1 cellular context compared by ENCODE assay signal in the genomic region with DNA sequence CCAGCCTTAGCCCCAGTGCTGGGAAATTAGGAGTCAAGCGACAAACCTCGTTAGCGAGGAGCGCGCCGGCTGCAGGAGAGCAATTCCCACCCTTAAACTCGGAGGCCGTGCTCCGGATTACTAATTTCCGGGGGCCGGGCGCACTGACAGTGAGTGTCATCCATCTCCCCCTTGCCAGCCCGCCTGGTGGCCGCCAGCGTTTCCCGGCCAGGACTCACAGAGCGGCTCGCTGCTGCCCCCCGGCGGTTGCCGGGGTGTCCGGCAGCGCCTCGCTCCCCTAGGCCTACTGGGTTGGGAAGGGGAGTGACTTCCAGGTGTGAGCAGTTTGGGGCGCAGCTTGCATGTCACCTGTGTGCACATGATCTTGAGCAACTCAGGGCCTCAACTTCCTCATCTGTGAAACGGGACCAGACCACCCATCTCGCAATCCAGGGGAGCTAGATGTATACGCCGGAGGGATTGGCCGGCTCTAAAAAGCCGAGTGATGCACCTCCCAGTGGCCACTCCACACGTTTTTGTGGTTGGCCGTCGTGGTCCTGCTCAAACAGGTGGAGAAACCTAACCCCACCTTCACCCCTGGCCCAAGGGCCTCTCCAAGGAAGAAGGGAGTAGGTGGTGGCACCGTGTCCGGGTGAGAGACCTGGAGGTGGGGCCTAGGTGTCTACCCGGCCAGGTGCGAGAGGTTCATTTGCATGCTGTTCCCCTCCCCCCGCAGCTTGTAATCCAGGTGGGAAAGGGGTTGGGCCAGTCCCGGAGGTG.
TF ChIP-seq lines count a peak whose summit lies in the region.

No MANE protein-coding gene starts in this region.

TF ChIP-seq in HEK293, 187 proteins besides CTCF, POLR2A, EP300 and RAD21 (continued from another document and continues in another):
- TF ChIP-seq, protein P1, sequence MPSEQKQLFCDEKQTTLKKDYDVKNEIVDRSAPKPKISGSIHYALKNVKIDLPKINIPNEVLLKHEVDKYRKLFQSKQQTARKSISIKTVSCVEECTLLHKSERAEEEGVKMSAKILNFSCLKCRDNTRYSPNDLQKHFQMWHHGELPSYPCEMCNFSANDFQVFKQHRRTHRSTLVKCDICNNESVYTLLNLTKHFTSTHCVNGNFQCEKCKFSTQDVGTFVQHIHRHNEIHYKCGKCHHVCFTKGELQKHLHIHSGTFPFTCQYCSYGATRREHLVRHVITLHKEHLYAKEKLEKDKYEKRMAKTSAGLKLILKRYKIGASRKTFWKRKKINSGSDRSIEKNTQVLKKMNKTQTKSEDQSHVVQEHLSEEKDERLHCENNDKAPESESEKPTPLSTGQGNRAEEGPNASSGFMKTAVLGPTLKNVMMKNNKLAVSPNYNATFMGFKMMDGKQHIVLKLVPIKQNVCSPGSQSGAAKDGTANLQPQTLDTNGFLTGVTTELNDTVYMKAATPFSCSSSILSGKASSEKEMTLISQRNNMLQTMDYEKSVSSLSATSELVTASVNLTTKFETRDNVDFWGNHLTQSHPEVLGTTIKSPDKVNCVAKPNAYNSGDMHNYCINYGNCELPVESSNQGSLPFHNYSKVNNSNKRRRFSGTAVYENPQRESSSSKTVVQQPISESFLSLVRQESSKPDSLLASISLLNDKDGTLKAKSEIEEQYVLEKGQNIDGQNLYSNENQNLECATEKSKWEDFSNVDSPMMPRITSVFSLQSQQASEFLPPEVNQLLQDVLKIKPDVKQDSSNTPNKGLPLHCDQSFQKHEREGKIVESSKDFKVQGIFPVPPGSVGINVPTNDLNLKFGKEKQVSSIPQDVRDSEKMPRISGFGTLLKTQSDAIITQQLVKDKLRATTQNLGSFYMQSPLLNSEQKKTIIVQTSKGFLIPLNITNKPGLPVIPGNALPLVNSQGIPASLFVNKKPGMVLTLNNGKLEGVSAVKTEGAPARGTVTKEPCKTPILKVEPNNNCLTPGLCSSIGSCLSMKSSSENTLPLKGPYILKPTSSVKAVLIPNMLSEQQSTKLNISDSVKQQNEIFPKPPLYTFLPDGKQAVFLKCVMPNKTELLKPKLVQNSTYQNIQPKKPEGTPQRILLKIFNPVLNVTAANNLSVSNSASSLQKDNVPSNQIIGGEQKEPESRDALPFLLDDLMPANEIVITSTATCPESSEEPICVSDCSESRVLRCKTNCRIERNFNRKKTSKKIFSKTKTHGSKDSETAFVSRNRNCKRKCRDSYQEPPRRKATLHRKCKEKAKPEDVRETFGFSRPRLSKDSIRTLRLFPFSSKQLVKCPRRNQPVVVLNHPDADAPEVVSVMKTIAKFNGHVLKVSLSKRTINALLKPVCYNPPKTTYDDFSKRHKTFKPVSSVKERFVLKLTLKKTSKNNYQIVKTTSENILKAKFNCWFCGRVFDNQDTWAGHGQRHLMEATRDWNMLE (tag by site-specific recombination; conservative IDR thresholded peaks at IDR 0.05; ENCODE audit: low read depth), result no peak
- TF ChIP-seq, protein P2, sequence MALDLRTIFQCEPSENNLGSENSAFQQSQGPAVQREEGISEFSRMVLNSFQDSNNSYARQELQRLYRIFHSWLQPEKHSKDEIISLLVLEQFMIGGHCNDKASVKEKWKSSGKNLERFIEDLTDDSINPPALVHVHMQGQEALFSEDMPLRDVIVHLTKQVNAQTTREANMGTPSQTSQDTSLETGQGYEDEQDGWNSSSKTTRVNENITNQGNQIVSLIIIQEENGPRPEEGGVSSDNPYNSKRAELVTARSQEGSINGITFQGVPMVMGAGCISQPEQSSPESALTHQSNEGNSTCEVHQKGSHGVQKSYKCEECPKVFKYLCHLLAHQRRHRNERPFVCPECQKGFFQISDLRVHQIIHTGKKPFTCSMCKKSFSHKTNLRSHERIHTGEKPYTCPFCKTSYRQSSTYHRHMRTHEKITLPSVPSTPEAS (tag by site-specific recombination; IDR thresholded peaks at IDR 0.05), result no peak
- TF ChIP-seq PRDM1 (tag by site-specific recombination; IDR thresholded peaks at IDR 0.05) (peak; percentile 35; the same call in 1 of the 2 replicates), GLI2 (tag by site-specific recombination; IDR thresholded peaks at IDR 0.05; ENCODE audit: borderline replicate concordance, low read depth) (no peak), ZNF214 (tag by site-specific recombination; IDR thresholded peaks at IDR 0.05; ENCODE audit: borderline replicate concordance) (no peak), ZNF621 (tag by site-specific recombination; IDR thresholded peaks at IDR 0.05) (no peak), ZNF266 (tag by site-specific recombination; IDR thresholded peaks at IDR 0.05; ENCODE audit: low read depth) (no peak), ZNF558 (tag by site-specific recombination; IDR thresholded peaks at IDR 0.05) (no peak), ZNF394 (tag by site-specific recombination; IDR thresholded peaks at IDR 0.05; ENCODE audit: borderline replicate concordance) (0 out of 2 replicates have a peak, but pooled peaks have one; percentile 25), SP2 (tag by site-specific recombination; IDR thresholded peaks at IDR 0.05) (peak; percentile 68), ZNF335 (tag by site-specific recombination; conservative IDR thresholded peaks at IDR 0.05) (peak; percentile 39), ZNF223 (tag by site-specific recombination; IDR thresholded peaks at IDR 0.05) (no peak), KLF8 (tag by site-specific recombination; IDR thresholded peaks at IDR 0.05) (peak; percentile 63; the same call in 1 of the 2 replicates), ZNF555 (tag by site-specific recombination; conservative IDR thresholded peaks at IDR 0.05) (no peak), EGR2 (tag by site-specific recombination; IDR thresholded peaks at IDR 0.05; ENCODE audit: low read depth) (no peak), ZNF747 (tag by site-specific recombination; IDR thresholded peaks at IDR 0.05) (no peak), ZNF626 (tag by site-specific recombination; IDR thresholded peaks at IDR 0.05) (no peak), ZBTB20 (tag by site-specific recombination; IDR thresholded peaks at IDR 0.05) (peak; percentile 57; the same call in 1 of the 2 replicates), ZNF510 (tag by site-specific recombination; IDR thresholded peaks at IDR 0.05; ENCODE audit: insufficient replicate concordance) (no peak), ZNF48 (tag by site-specific recombination; IDR thresholded peaks at IDR 0.05) (no peak), ZNF423 (tag by site-specific recombination; IDR thresholded peaks at IDR 0.05) (no peak), ZNF830 (tag by site-specific recombination; IDR thresholded peaks at IDR 0.05; ENCODE audit: low read depth) (no peak), ZNF16 (tag by site-specific recombination; IDR thresholded peaks at IDR 0.05; ENCODE audit: low read depth) (no peak), ZNF24 (tag by site-specific recombination; IDR thresholded peaks at IDR 0.05) (no peak), ZNF843 (tag by site-specific recombination; IDR thresholded peaks at IDR 0.05) (peak; percentile 10; the same call in 1 of the 2 replicates), ZNF658 (tag by site-specific recombination; IDR thresholded peaks at IDR 0.05) (no peak), ZNF791 (tag by site-specific recombination; IDR thresholded peaks at IDR 0.05) (no peak), ZNF530 (tag by site-specific recombination; IDR thresholded peaks at IDR 0.05; ENCODE audit: low read depth) (no peak), ZBTB48 (tag by site-specific recombination; IDR thresholded peaks at IDR 0.05) (peak; percentile 33; the same call in 1 of the 2 replicates), ZNF211 (tag by site-specific recombination; IDR thresholded peaks at IDR 0.05; ENCODE audit: low read depth) (no peak), YY2 (tag by site-specific recombination; IDR thresholded peaks at IDR 0.05) (no peak)
- TF ChIP-seq, protein P3, sequence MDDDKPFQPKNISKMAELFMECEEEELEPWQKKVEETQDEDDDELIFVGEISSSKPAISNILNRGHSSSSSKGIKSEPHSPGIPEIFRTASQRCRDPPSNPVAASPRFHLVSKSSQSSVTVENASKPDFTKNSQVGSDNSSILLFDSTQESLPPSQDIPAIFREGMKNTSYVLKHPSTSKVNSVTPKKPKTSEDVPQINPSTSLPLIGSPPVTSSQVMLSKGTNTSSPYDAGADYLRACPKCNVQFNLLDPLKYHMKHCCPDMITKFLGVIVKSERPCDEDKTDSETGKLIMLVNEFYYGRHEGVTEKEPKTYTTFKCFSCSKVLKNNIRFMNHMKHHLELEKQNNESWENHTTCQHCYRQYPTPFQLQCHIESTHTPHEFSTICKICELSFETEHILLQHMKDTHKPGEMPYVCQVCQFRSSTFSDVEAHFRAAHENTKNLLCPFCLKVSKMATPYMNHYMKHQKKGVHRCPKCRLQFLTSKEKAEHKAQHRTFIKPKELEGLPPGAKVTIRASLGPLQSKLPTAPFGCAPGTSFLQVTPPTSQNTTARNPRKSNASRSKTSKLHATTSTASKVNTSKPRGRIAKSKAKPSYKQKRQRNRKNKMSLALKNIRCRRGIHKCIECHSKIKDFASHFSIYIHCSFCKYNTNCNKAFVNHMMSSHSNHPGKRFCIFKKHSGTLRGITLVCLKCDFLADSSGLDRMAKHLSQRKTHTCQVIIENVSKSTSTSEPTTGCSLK (tag by site-specific recombination; IDR thresholded peaks at IDR 0.05), result no peak
- TF ChIP-seq, protein P4, sequence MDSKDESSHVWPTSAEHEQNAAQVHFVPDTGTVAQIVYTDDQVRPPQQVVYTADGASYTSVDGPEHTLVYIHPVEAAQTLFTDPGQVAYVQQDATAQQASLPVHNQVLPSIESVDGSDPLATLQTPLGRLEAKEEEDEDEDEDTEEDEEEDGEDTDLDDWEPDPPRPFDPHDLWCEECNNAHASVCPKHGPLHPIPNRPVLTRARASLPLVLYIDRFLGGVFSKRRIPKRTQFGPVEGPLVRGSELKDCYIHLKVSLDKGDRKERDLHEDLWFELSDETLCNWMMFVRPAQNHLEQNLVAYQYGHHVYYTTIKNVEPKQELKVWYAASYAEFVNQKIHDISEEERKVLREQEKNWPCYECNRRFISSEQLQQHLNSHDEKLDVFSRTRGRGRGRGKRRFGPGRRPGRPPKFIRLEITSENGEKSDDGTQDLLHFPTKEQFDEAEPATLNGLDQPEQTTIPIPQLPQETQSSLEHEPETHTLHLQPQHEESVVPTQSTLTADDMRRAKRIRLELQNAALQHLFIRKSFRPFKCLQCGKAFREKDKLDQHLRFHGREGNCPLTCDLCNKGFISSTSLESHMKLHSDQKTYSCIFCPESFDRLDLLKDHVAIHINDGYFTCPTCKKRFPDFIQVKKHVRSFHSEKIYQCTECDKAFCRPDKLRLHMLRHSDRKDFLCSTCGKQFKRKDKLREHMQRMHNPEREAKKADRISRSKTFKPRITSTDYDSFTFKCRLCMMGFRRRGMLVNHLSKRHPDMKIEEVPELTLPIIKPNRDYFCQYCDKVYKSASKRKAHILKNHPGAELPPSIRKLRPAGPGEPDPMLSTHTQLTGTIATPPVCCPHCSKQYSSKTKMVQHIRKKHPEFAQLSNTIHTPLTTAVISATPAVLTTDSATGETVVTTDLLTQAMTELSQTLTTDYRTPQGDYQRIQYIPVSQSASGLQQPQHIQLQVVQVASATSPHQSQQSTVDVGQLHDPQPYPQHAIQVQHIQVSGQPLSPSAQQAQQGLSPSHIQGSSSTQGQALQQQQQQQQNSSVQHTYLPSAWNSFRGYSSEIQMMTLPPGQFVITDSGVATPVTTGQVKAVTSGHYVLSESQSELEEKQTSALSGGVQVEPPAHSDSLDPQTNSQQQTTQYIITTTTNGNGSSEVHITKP (tag by site-specific recombination; IDR thresholded peaks at IDR 0.05), result peak; percentile 53; the same call in 1 of the 2 replicates
- TF ChIP-seq, protein P5, sequence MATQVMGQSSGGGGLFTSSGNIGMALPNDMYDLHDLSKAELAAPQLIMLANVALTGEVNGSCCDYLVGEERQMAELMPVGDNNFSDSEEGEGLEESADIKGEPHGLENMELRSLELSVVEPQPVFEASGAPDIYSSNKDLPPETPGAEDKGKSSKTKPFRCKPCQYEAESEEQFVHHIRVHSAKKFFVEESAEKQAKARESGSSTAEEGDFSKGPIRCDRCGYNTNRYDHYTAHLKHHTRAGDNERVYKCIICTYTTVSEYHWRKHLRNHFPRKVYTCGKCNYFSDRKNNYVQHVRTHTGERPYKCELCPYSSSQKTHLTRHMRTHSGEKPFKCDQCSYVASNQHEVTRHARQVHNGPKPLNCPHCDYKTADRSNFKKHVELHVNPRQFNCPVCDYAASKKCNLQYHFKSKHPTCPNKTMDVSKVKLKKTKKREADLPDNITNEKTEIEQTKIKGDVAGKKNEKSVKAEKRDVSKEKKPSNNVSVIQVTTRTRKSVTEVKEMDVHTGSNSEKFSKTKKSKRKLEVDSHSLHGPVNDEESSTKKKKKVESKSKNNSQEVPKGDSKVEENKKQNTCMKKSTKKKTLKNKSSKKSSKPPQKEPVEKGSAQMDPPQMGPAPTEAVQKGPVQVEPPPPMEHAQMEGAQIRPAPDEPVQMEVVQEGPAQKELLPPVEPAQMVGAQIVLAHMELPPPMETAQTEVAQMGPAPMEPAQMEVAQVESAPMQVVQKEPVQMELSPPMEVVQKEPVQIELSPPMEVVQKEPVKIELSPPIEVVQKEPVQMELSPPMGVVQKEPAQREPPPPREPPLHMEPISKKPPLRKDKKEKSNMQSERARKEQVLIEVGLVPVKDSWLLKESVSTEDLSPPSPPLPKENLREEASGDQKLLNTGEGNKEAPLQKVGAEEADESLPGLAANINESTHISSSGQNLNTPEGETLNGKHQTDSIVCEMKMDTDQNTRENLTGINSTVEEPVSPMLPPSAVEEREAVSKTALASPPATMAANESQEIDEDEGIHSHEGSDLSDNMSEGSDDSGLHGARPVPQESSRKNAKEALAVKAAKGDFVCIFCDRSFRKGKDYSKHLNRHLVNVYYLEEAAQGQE (tag by site-specific recombination; IDR thresholded peaks at IDR 0.05), result no peak
- TF ChIP-seq, protein P6, sequence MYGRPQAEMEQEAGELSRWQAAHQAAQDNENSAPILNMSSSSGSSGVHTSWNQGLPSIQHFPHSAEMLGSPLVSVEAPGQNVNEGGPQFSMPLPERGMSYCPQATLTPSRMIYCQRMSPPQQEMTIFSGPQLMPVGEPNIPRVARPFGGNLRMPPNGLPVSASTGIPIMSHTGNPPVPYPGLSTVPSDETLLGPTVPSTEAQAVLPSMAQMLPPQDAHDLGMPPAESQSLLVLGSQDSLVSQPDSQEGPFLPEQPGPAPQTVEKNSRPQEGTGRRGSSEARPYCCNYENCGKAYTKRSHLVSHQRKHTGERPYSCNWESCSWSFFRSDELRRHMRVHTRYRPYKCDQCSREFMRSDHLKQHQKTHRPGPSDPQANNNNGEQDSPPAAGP (tag by site-specific recombination; IDR thresholded peaks at IDR 0.05), result peak; percentile 27; the same call in 1 of the 2 replicates
- TF ChIP-seq, protein P7, sequence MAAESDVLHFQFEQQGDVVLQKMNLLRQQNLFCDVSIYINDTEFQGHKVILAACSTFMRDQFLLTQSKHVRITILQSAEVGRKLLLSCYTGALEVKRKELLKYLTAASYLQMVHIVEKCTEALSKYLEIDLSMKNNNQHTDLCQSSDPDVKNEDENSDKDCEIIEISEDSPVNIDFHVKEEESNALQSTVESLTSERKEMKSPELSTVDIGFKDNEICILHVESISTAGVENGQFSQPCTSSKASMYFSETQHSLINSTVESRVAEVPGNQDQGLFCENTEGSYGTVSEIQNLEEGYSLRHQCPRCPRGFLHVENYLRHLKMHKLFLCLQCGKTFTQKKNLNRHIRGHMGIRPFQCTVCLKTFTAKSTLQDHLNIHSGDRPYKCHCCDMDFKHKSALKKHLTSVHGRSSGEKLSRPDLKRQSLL (tag by site-specific recombination; IDR thresholded peaks at IDR 0.05), result no peak
- TF ChIP-seq, protein P8, sequence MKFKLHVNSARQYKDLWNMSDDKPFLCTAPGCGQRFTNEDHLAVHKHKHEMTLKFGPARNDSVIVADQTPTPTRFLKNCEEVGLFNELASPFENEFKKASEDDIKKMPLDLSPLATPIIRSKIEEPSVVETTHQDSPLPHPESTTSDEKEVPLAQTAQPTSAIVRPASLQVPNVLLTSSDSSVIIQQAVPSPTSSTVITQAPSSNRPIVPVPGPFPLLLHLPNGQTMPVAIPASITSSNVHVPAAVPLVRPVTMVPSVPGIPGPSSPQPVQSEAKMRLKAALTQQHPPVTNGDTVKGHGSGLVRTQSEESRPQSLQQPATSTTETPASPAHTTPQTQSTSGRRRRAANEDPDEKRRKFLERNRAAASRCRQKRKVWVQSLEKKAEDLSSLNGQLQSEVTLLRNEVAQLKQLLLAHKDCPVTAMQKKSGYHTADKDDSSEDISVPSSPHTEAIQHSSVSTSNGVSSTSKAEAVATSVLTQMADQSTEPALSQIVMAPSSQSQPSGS (tag by site-specific recombination; IDR thresholded peaks at IDR 0.05; ENCODE audit: low read depth), result no peak
